ENCODE assay signal across 17 cellular contexts in genomic region chr4:70759627-70760026, GRCh38. TPM values are rescaled to one million over a fixed set of nuclear protein-coding genes. Genes with fewer than 3 reads are reported as not detected.
DNase-seq lines count a peak whose midpoint lies in the region; ATAC-seq and TF ChIP-seq lines count a peak whose summit lies in the region.
"Had no signal": no experiment of that assay in that cellular context is flagged by ENCODE, and none has a peak within 500 bp of the region (broad histone marks: within the 10 kb centered on the region; RNA-seq: fewer than 3 reads in every experiment).

No MANE protein-coding gene starts in this region.

- DNase-seq in CD4-positive, alpha-beta T cell: no peak
- peak; percentile 44 for DNase-seq in EH (ENCODE audit: low read depth)
- DNase-seq in activated naive CD8-positive, alpha-beta T cell treated with anti-CD3 and anti-CD28 coated beads for 36 hours: no peak
- DNase-seq in myocyte (ENCODE audit: low read depth): peak; percentile 10
- no peak for DNase-seq in NCI-H1417 treated with DMSO at 0.1 percent for 48 hours (lab: John Stamatoyannopoulos, UW)
- DNase-seq in anterior cingulate cortex (lab: John Stamatoyannopoulos, UW): no peak
- DNase-seq: activated CD4-positive, alpha-beta T cell treated with anti-CD3 and anti-CD28 coated beads, Interleukin-2, amount 50 U/mL, for 4 hours; body of pancreas; C1 segment of cervical spinal cord; cortex of kidney; DMS79 treated with DMSO at 0.1 percent for 48 hours; Peyer's patch; tibial artery had no signal

- intact Hi-C loops in CD4-positive, alpha-beta T cell (cut with DNase I, micrococcal nuclease): no loop called here

- CTCF ChIA-PET in CD4-positive, alpha-beta T cell (lab: Charles Lee): interaction anchor here (0.9 to 2.2 kb wide), 2 partner anchors 25 to 156 kb away, joined by 3 to 9 read pairs; no protein-coding TSS in a partner anchor

- POLR2A ChIA-PET in CD4-positive, alpha-beta T cell (lab: Charles Lee): interaction anchor here (0.8 to 2.6 kb wide), 6 partner anchors 10 to 79 kb away, joined by 3 to 19 read pairs (median 6); no protein-coding TSS in a partner anchor

- peak overlapping the region; percentile 56 for H3K27ac Mint-ChIP-seq in CD4-positive, alpha-beta T cell
- H3K27ac Mint-ChIP-seq in activated naive CD8-positive, alpha-beta T cell treated with anti-CD3 and anti-CD28 coated beads for 36 hours: no peak overlapping the region
- H3K27ac Mint-ChIP-seq: activated T-helper 2 cell treated with anti-CD3 and anti-CD28 coated beads, Interferon-gamma antibody, Interleukin-2, Interleukin-4, amounts not matched to agents 10 μg/mL and 5 μg/mL and 100 μg/mL, durations not matched to agents 14 hours and 24 hours and 36 hours; IgD-negative memory B cell had no signal

- H3K4me1 Mint-ChIP-seq in CD4-positive, alpha-beta T cell (ENCODE audit: low read depth): peaks cover 15% of the 10 kb centered on the region
- peaks cover 14% of the 10 kb centered on the region for H3K4me1 Mint-ChIP-seq in activated naive CD8-positive, alpha-beta T cell treated with anti-CD3 and anti-CD28 coated beads for 36 hours

- H3K27me3 Mint-ChIP-seq in CD4-positive, alpha-beta T cell: no peaks in the 10 kb centered on the region
- H3K27me3 Mint-ChIP-seq in activated naive CD8-positive, alpha-beta T cell treated with anti-CD3 and anti-CD28 coated beads for 36 hours: no peaks in the 10 kb centered on the region
- H3K27me3 Mint-ChIP-seq: IgD-negative memory B cell had no signal

- H3K27ac ChIP-seq in CD4-positive, alpha-beta T cell (ENCODE audit: low read depth, low read length): no peak overlapping the region
- H3K27ac ChIP-seq: body of pancreas, esophagus muscularis mucosa, Peyer's patch, tibial artery had no signal

- no peak for ATAC-seq in CD4-positive, alpha-beta T cell (ENCODE audit: poor library complexity)
- ATAC-seq in GM18909 (IDR thresholded peaks at IDR 0.05; ENCODE audit: poor library complexity, unreplicated experiment): no peak
- ATAC-seq: body of pancreas had no signal

- peaks cover 26% of the 10 kb centered on the region for H3K36me3 Mint-ChIP-seq in CD4-positive, alpha-beta T cell (ENCODE audit: low read depth)
- peaks cover 12% of the 10 kb centered on the region for H3K36me3 Mint-ChIP-seq in activated naive CD8-positive, alpha-beta T cell treated with anti-CD3 and anti-CD28 coated beads for 36 hours

- no peaks in the 10 kb centered on the region for H3K9me3 ChIP-seq in CD4-positive, alpha-beta T cell (ENCODE audit: control insufficient read depth, low read length)
- H3K9me3 ChIP-seq: body of pancreas, esophagus muscularis mucosa, Peyer's patch, tibial artery had no signal

- no peaks in the 10 kb centered on the region for H3K27me3 ChIP-seq in CD4-positive, alpha-beta T cell (ENCODE audit: control insufficient read depth, insufficient read depth, low read length)
- H3K27me3 ChIP-seq: body of pancreas, esophagus muscularis mucosa, Peyer's patch, tibial artery had no signal

- TF ChIP-seq CTCF in CD4-positive, alpha-beta T cell (IDR thresholded peaks at IDR 0.05): no peak

- H3K4me3 Mint-ChIP-seq in CD4-positive, alpha-beta T cell: peak overlapping the region; percentile 71
- H3K4me3 Mint-ChIP-seq in activated naive CD8-positive, alpha-beta T cell treated with anti-CD3 and anti-CD28 coated beads for 36 hours: peak overlapping the region; percentile 11

- H3K9me3 Mint-ChIP-seq in CD4-positive, alpha-beta T cell: no peaks in the 10 kb centered on the region
- no peaks in the 10 kb centered on the region for H3K9me3 Mint-ChIP-seq in activated naive CD8-positive, alpha-beta T cell treated with anti-CD3 and anti-CD28 coated beads for 36 hours
- H3K9me3 Mint-ChIP-seq: activated T-helper 2 cell treated with anti-CD3 and anti-CD28 coated beads, Interferon-gamma antibody, Interleukin-2, Interleukin-4, amounts not matched to agents 10 μg/mL and 5 μg/mL and 100 μg/mL, durations not matched to agents 14 hours and 24 hours and 36 hours; IgD-negative memory B cell had no signal

RNA-seq across cellular contexts. Expression of gene RUFY3, which starts 37.9 kb away (rescaled TPM):
- 10 to 100 TPM; 18.0 to 18.1 TPM for total RNA-seq in CD4-positive, alpha-beta T cell
- total RNA-seq in activated naive CD8-positive, alpha-beta T cell treated with anti-CD3 and anti-CD28 coated beads for 36 hours: 10 to 100 TPM; 10.1 to 11.3 TPM
- total RNA-seq in myocyte: 63.6 and 67.2 TPM in 2 replicates
- 35.4 TPM for polyA plus RNA-seq in myocyte (2012)

Comparison
In these comparisons a context has a peak if more than half of its experiments do, and no peak if none do; other contexts are left out.
1. DNase-seq: peak in EH (single experiment) and myocyte (single experiment); none in CD4-positive, alpha-beta T cell (0 of 10), activated naive CD8-positive, alpha-beta T cell treated with anti-CD3 and anti-CD28 coated beads for 36 hours (single experiment), NCI-H1417 treated with DMSO at 0.1 percent for 48 hours (single experiment) and anterior cingulate cortex (0 of 58).